In genomic region chr14:100239200-100239839, GRCh38 we compare ENCODE assay signal across 8 cellular contexts. TPM values are rescaled to one million over a fixed set of nuclear protein-coding genes. Genes with fewer than 3 reads are reported as not detected.
A peak's percentile ranks its signal among the peaks of the same experiment; 100 is the strongest.
DNase-seq lines count a peak whose midpoint lies in the region; ATAC-seq and TF ChIP-seq lines count a peak whose summit lies in the region.

No MANE protein-coding gene starts in this region.

- peak overlapping the region; percentile 93 for H3K27ac Mint-ChIP-seq in stimulated activated naive B cell treated with anti-CD40 and anti-IgM and Interleukin-4, amounts not matched to agents 10 μg/mL and 1 μg/mL and 100 μg/mL, for 72 hours

- peak overlapping the region; percentile 85 for H3K4me3 ChIP-seq in PC-9
- H3K4me3 ChIP-seq in brain microvascular endothelial cell (ENCODE audit: low read depth, low read length), result peak overlapping the region; percentile 88
- peak overlapping the region; percentile 66 to 98 (median 91) for H3K4me3 ChIP-seq in liver (ENCODE audit: low read depth in 1 of 3, low read length in 3 of 3)

- H3K4me3 Mint-ChIP-seq in stimulated activated naive B cell treated with anti-CD40 and anti-IgM and Interleukin-4, amounts not matched to agents 10 μg/mL and 1 μg/mL and 100 μg/mL, for 72 hours, result peak overlapping the region; percentile 83 to 93

- peaks cover 7% of the 10 kb centered on the region; the same call in 1 of the 2 replicates for H3F3A ChIP-seq in PC-9 (ENCODE audit: insufficient read depth, low read depth)

- ATAC-seq in GM18867 (IDR thresholded peaks at IDR 0.05; ENCODE audit: unreplicated experiment), result peak; percentile 0
- no peak for ATAC-seq in stimulated activated naive B cell treated with anti-CD40 and anti-IgM and Interleukin-4, amounts not matched to agents 10 μg/mL and 1 μg/mL and 100 μg/mL, for 72 hours (replicated peaks)

- TF ChIP-seq CTCF in PC-9 (conservative IDR thresholded peaks at IDR 0.05) (no peak), brain microvascular endothelial cell (IDR thresholded peaks at IDR 0.05; ENCODE audit: low read depth, low read length, missing control alignments) (no peak), liver (IDR thresholded peaks at IDR 0.05; ENCODE audit: low read depth, low read length, missing input control) (no peak)

- peaks cover 86% of the 10 kb centered on the region for H3K79me2 ChIP-seq in PC-9 (ENCODE audit: low read depth)

- H4K20me1 ChIP-seq in PC-9 (ENCODE audit: insufficient read depth), result peaks cover 50% of the 10 kb centered on the region

- CTCF ChIA-PET in PC-9 (lab: Charles Lee), result no interaction called here

- in situ Hi-C loops in brain microvascular endothelial cell (cut with HindIII; ENCODE audit: low pct_ligation_motif_present, low sequenced_read_pairs), result no loop called here

- H3K9ac ChIP-seq in liver (ENCODE audit: low read depth in 1 of 2, low read length in 2 of 2), result peak overlapping the region; percentile 80 to 85

- H3K4me2 ChIP-seq in PC-9, result peak overlapping the region; percentile 58

- H3K4me1 Mint-ChIP-seq in stimulated activated naive B cell treated with anti-CD40 and anti-IgM and Interleukin-4, amounts not matched to agents 10 μg/mL and 1 μg/mL and 100 μg/mL, for 72 hours, result peaks cover 29 to 67% of the 10 kb centered on the region in 2 donors

- POLR2A ChIA-PET in PC-9 (lab: Charles Lee; ENCODE audit: unreplicated experiment), result interaction anchor here (0.5 kb wide), 1 partner anchor 26 kb away, joined by 6 read pairs; no protein-coding TSS in a partner anchor

- no peaks in the 10 kb centered on the region for H3K9me3 Mint-ChIP-seq in stimulated activated naive B cell treated with anti-CD40 and anti-IgM and Interleukin-4, amounts not matched to agents 10 μg/mL and 1 μg/mL and 100 μg/mL, for 72 hours

- peaks cover 30 to 54% of the 10 kb centered on the region in 2 donors for H3K36me3 Mint-ChIP-seq in stimulated activated naive B cell treated with anti-CD40 and anti-IgM and Interleukin-4, amounts not matched to agents 10 μg/mL and 1 μg/mL and 100 μg/mL, for 72 hours

- intact Hi-C loops in PC-9 (cut with micrococcal nuclease; ENCODE audit: unreplicated experiment), result no loop called here

- H3K27ac ChIP-seq in PC-9, result peak overlapping the region; percentile 67
- H3K27ac ChIP-seq in brain microvascular endothelial cell, result peak overlapping the region; percentile 89
- peak overlapping the region; percentile 96 for H3K27ac ChIP-seq in liver (ENCODE audit: low read depth in 1 of 2, low read length in 2 of 2)

- H3K36me3 ChIP-seq in PC-9 (ENCODE audit: low read depth) (no peaks in the 10 kb centered on the region), brain microvascular endothelial cell (replicated peaks) (no peaks in the 10 kb centered on the region), liver (ENCODE audit: control insufficient read depth in 4 of 4, insufficient read depth in 3 of 4, low read depth in 1 of 4, low read length in 3 of 4) (peaks cover 0 to 2% (median 0%) of the 10 kb centered on the region in 4 donors)

- WGBS in liver, result under 1% methylated on average over 95 of the region's 95 CpGs

- no peak for DNase-seq in PC-9
- DNase-seq in brain microvascular endothelial cell, result no peak
- DNase-seq in stimulated activated naive B cell treated with anti-CD40 and anti-IgM and Interleukin-4, amounts not matched to agents 10 μg/mL and 1 μg/mL and 100 μg/mL, for 72 hours, result peak; percentile 26
- DNase-seq in kidney tubule cell (ENCODE audit: low spot score), result no peak
- no peak for DNase-seq in MV-4-11 (lab: John Stamatoyannopoulos, UW)
- DNase-seq in OCI-M2 (lab: John Stamatoyannopoulos, UW; ENCODE audit: unreplicated experiment), result no peak

- H3K27me3 ChIP-seq in PC-9 (ENCODE audit: insufficient read depth, low read depth) (no peaks in the 10 kb centered on the region), brain microvascular endothelial cell (replicated peaks) (no peaks in the 10 kb centered on the region), liver (ENCODE audit: control insufficient read depth in 4 of 4, insufficient read depth in 4 of 4, low read length in 3 of 4) (no peaks in the 10 kb centered on the region)

- H3K27me3 Mint-ChIP-seq in stimulated activated naive B cell treated with anti-CD40 and anti-IgM and Interleukin-4, amounts not matched to agents 10 μg/mL and 1 μg/mL and 100 μg/mL, for 72 hours, result no peaks in the 10 kb centered on the region

- H3K4me1 ChIP-seq in PC-9 (replicated peaks; ENCODE audit: insufficient read depth) (peaks cover 20% of the 10 kb centered on the region), liver (ENCODE audit: control insufficient read depth in 4 of 4, insufficient read depth in 4 of 4, low read length in 3 of 4) (peaks cover 11 to 38% (median 37%) of the 10 kb centered on the region in 4 donors)

- H3K9me3 ChIP-seq in PC-9 (ENCODE audit: insufficient read depth, low read depth), result no peaks in the 10 kb centered on the region
- no peaks in the 10 kb centered on the region for H3K9me3 ChIP-seq in liver (ENCODE audit: control insufficient read depth in 4 of 4, low read length in 3 of 4)

- no TSS peak for BruUV-seq in PC-9 (replicated peaks; lab: Mats Ljungman, UMichigan)

- TF ChIP-seq RAD21 in liver (IDR thresholded peaks at IDR 0.05), result no peak

- H3K9me2 ChIP-seq in PC-9 (ENCODE audit: insufficient read depth), result no peaks in the 10 kb centered on the region

- H2AFZ ChIP-seq in PC-9, result no peak overlapping the region

TF ChIP-seq in liver, 16 proteins besides CTCF, POLR2A, EP300 and RAD21:
- TF ChIP-seq EGR1 (IDR thresholded peaks at IDR 0.05; ENCODE audit: low read depth in 2 of 2) (no peak), ZBTB33 (IDR thresholded peaks at IDR 0.05) (no peak), REST (IDR thresholded peaks at IDR 0.05) (no peak), NR2F2 (IDR thresholded peaks at IDR 0.05) (no peak), FOXA2 (IDR thresholded peaks at IDR 0.05) (no peak)
TF ChIP-seq in liver: peak in this region for 0.

RNA-seq across cellular contexts. Expression of gene YY1, which starts 0.4 kb away (rescaled TPM):
- total RNA-seq in PC-9 (2021) (32.3 and 35.8 TPM in 2 replicates), liver (10 to 100 TPM; 30.0 to 37.4 TPM)
- polyA plus RNA-seq in liver, result 10 to 100 TPM; 15.8 to 27.5 TPM
